23 cellular contexts compared by ENCODE assay signal in genomic region chr7:50607524-50608125, GRCh38. TPM values are rescaled to one million over a fixed set of nuclear protein-coding genes. Genes with fewer than 3 reads are reported as not detected.
A peak's percentile ranks its signal among the peaks of the same experiment; 100 is the strongest.
DNase-seq lines count a peak whose midpoint lies in the region; ATAC-seq, FAIRE-seq and TF ChIP-seq lines count a peak whose summit lies in the region.
"Had no signal": no experiment of that assay in that cellular context is flagged by ENCODE, and none has a peak within 500 bp of the region (broad histone marks: within the 10 kb centered on the region; RNA-seq: fewer than 3 reads in every experiment).

No MANE protein-coding gene starts in this region.

- peaks cover 38% of the 10 kb centered on the region for H3K36me3 ChIP-seq in IMR-90 (ENCODE audit: control insufficient read depth, insufficient read depth, low read length)
- H3K36me3 ChIP-seq in astrocyte (ENCODE audit: insufficient read depth, low read length): peaks cover 50% of the 10 kb centered on the region

- FAIRE-seq in astrocyte (lab: Jason Lieb, UNC): no peak
- FAIRE-seq: H54 had no signal

- peaks cover 5% of the 10 kb centered on the region; the same call in 1 of the 2 replicates for H3K9me1 ChIP-seq in IMR-90 (ENCODE audit: insufficient read depth, low read length)

- H3K4me3 ChIP-seq in IMR-90 (ENCODE audit: insufficient read depth, low read depth, low read length): no peak overlapping the region
- H3K4me3 ChIP-seq in astrocyte (ENCODE audit: insufficient read depth, low read depth, low read length): no peak overlapping the region
- H3K4me3 ChIP-seq: body of pancreas, left ventricle myocardium inferior, right atrium auricular region, tibial nerve had no signal

- H2AK5ac ChIP-seq in IMR-90 (ENCODE audit: low read depth, low read length): no peak overlapping the region

- no peak overlapping the region for H3K56ac ChIP-seq in IMR-90 (ENCODE audit: extremely low read depth, insufficient read depth, low read length)

- H2BK20ac ChIP-seq in IMR-90 (ENCODE audit: low read depth, low read length): no peak overlapping the region

- H3K9me3 ChIP-seq in IMR-90 (ENCODE audit: control insufficient read depth, insufficient read depth, low read length) (no peaks in the 10 kb centered on the region), astrocyte (ENCODE audit: insufficient read depth, low read depth, low read length) (no peaks in the 10 kb centered on the region)
- H3K9me3 ChIP-seq: body of pancreas, left ventricle myocardium inferior, right atrium auricular region, tibial nerve had no signal

- no peaks in the 10 kb centered on the region for H3K79me1 ChIP-seq in IMR-90 (ENCODE audit: low read depth in 1 of 2, low read length in 2 of 2)

- no peak for ATAC-seq in activated CD8-positive, alpha-beta T cell treated with anti-CD3 and anti-CD28 coated beads, Interleukin-2, amount 10 ng/mL, durations not matched to agents 7 days and 5 days
- no peak for ATAC-seq in activated CD8-positive, alpha-beta T cell treated with anti-CD3 and anti-CD28 coated beads for 36 hours
- ATAC-seq in IMR-90 (ENCODE audit: low read depth): no peak
- ATAC-seq: body of pancreas; stimulated activated memory B cell treated with anti-CD40 and anti-IgM and Interleukin-4, amounts not matched to agents 10 μg/mL and 1 μg/mL and 100 μg/mL, for 72 hours had no signal

- H2BK15ac ChIP-seq in IMR-90 (ENCODE audit: low read depth, low read length): no peak overlapping the region

- H4K91ac ChIP-seq in IMR-90 (ENCODE audit: insufficient read depth, low read depth, low read length): no peak overlapping the region

- intact Hi-C loops in activated CD8-positive, alpha-beta T cell treated with anti-CD3 and anti-CD28 coated beads for 36 hours (cut with micrococcal nuclease): no loop called here
- intact Hi-C loops in IMR-90 (cut with micrococcal nuclease) (loop anchor here (10.0 kb wide), 1 partner anchor 457 kb away; no protein-coding TSS in a partner anchor), head of caudate nucleus (cut with DNase I) (no loop called here)

- no peak for TF ChIP-seq RAD21 in IMR-90 (IDR thresholded peaks at IDR 0.05; ENCODE audit: low read length)

- no TSS peak for BruUV-seq in IMR-90 (replicated peaks; lab: Mats Ljungman, UMichigan)

- no peak overlapping the region for H3K4me3 Mint-ChIP-seq in activated CD8-positive, alpha-beta T cell treated with anti-CD3 and anti-CD28 coated beads, Interleukin-2, amount 10 ng/mL, durations not matched to agents 7 days and 5 days
- no peak overlapping the region for H3K4me3 Mint-ChIP-seq in activated CD8-positive, alpha-beta T cell treated with anti-CD3 and anti-CD28 coated beads for 36 hours
- H3K4me3 Mint-ChIP-seq in astrocyte (ENCODE audit: unreplicated experiment): no peak overlapping the region
- H3K4me3 Mint-ChIP-seq in neural crest cell: no peak overlapping the region
- H3K4me3 Mint-ChIP-seq: stimulated activated memory B cell treated with anti-CD40 and anti-IgM and Interleukin-4, amounts not matched to agents 10 μg/mL and 1 μg/mL and 100 μg/mL, for 72 hours had no signal

- H3K27ac Mint-ChIP-seq in activated CD8-positive, alpha-beta T cell treated with anti-CD3 and anti-CD28 coated beads, Interleukin-2, amount 10 ng/mL, durations not matched to agents 7 days and 5 days: peak overlapping the region; percentile 27
- no peak overlapping the region for H3K27ac Mint-ChIP-seq in activated CD8-positive, alpha-beta T cell treated with anti-CD3 and anti-CD28 coated beads for 36 hours
- H3K27ac Mint-ChIP-seq in astrocyte (ENCODE audit: unreplicated experiment) (peak overlapping the region; percentile 17), neural crest cell (ENCODE audit: unreplicated experiment) (peak overlapping the region; percentile 5)
- H3K27ac Mint-ChIP-seq: stimulated activated memory B cell treated with anti-CD40 and anti-IgM and Interleukin-4, amounts not matched to agents 10 μg/mL and 1 μg/mL and 100 μg/mL, for 72 hours had no signal

- no peak for TF ChIP-seq POLR2A in IMR-90 (IDR thresholded peaks at IDR 0.05; ENCODE audit: low read depth, low read length)

- H4K5ac ChIP-seq in IMR-90 (ENCODE audit: low read depth, low read length): no peak overlapping the region

- 97% methylated on average over 4 of the region's 6 CpGs; no CpG with 5 or more reads in 1 of the 2 experiments for WGBS in IMR-90 (ENCODE audit: extremely low coverage in 2 of 2, insufficient read length in 1 of 2), 2 experiments

- in situ Hi-C loops in IMR-90 (cut with MboI; ENCODE audit: low sequenced_read_pairs): no loop called here

- no peak overlapping the region for H4K8ac ChIP-seq in IMR-90 (ENCODE audit: low read depth in 2 of 2, low read length in 2 of 2)

- CTCF ChIA-PET in activated CD8-positive, alpha-beta T cell treated with anti-CD3 and anti-CD28 coated beads, Interleukin-2, amount 10 ng/mL, durations not matched to agents 7 days and 5 days (lab: Charles Lee): interaction anchor here (0.8 to 5.8 kb wide), 6 partner anchors 11 to 139 kb away, joined by 3 to 37 read pairs (median 5); no protein-coding TSS in a partner anchor
- CTCF ChIA-PET in activated CD8-positive, alpha-beta T cell treated with anti-CD3 and anti-CD28 coated beads for 36 hours (lab: Charles Lee): interaction anchor here (1.4 to 2.4 kb wide), 5 partner anchors 11 to 139 kb away, joined by 3 to 12 read pairs (median 7); no protein-coding TSS in a partner anchor
- CTCF ChIA-PET in IMR-90 (lab: Yijun Ruan, JAX): interaction anchor here (0.6 kb wide), 1 partner anchor 34 kb away, joined by 3 read pairs; no protein-coding TSS in a partner anchor

- no peaks in the 10 kb centered on the region for H3K27me3 ChIP-seq in IMR-90 (ENCODE audit: control insufficient read depth, insufficient read depth, low read length)
- no peaks in the 10 kb centered on the region for H3K27me3 ChIP-seq in astrocyte (ENCODE audit: insufficient read depth, low read length)
- H3K27me3 ChIP-seq: body of pancreas, right atrium auricular region, tibial nerve had no signal

- H3K79me2 ChIP-seq in astrocyte (ENCODE audit: insufficient read depth, low read length): peaks cover under 1% of the 10 kb centered on the region

- no peak overlapping the region for H3K14ac ChIP-seq in IMR-90 (replicated peaks; ENCODE audit: low read depth, low read length)

- no peak overlapping the region for H3K27ac ChIP-seq in IMR-90 (ENCODE audit: insufficient read depth, low read length)
- H3K27ac ChIP-seq in astrocyte (ENCODE audit: low read depth, low read length): no peak overlapping the region
- H3K27ac ChIP-seq: body of pancreas, left ventricle myocardium inferior, right atrium auricular region, tibial nerve had no signal

- H4K20me1 ChIP-seq in IMR-90 (ENCODE audit: insufficient read depth, low read length): no peaks in the 10 kb centered on the region
- H4K20me1 ChIP-seq in astrocyte (ENCODE audit: insufficient read depth, low read length): peaks cover 38% of the 10 kb centered on the region

- no peak overlapping the region for H3K4me2 ChIP-seq in IMR-90 (ENCODE audit: low read depth, low read length)
- H3K4me2 ChIP-seq in astrocyte (ENCODE audit: low read length): no peak overlapping the region

- H2BK120ac ChIP-seq in IMR-90 (ENCODE audit: low read depth, low read length): no peak overlapping the region

- H3K36me3 Mint-ChIP-seq in activated CD8-positive, alpha-beta T cell treated with anti-CD3 and anti-CD28 coated beads, Interleukin-2, amount 10 ng/mL, durations not matched to agents 7 days and 5 days (ENCODE audit: low read depth): peaks cover 12% of the 10 kb centered on the region
- no peaks in the 10 kb centered on the region for H3K36me3 Mint-ChIP-seq in activated CD8-positive, alpha-beta T cell treated with anti-CD3 and anti-CD28 coated beads for 36 hours (ENCODE audit: low read depth)
- H3K36me3 Mint-ChIP-seq in astrocyte (ENCODE audit: low read depth, unreplicated experiment): peaks cover 35% of the 10 kb centered on the region
- H3K36me3 Mint-ChIP-seq in neural crest cell (ENCODE audit: low read depth): peaks cover 17% of the 10 kb centered on the region
- H3K36me3 Mint-ChIP-seq: stimulated activated memory B cell treated with anti-CD40 and anti-IgM and Interleukin-4, amounts not matched to agents 10 μg/mL and 1 μg/mL and 100 μg/mL, for 72 hours had no signal

- no peak overlapping the region for H2AFZ ChIP-seq in IMR-90 (replicated peaks; ENCODE audit: low read length, poor library complexity)
- no peak overlapping the region for H2AFZ ChIP-seq in astrocyte (ENCODE audit: low read depth, low read length)

- no peaks in the 10 kb centered on the region for H3K9me3 Mint-ChIP-seq in activated CD8-positive, alpha-beta T cell treated with anti-CD3 and anti-CD28 coated beads, Interleukin-2, amount 10 ng/mL, durations not matched to agents 7 days and 5 days (ENCODE audit: insufficient read depth)
- peaks cover 5% of the 10 kb centered on the region for H3K9me3 Mint-ChIP-seq in activated CD8-positive, alpha-beta T cell treated with anti-CD3 and anti-CD28 coated beads for 36 hours
- no peaks in the 10 kb centered on the region for H3K9me3 Mint-ChIP-seq in astrocyte (ENCODE audit: unreplicated experiment)
- H3K9me3 Mint-ChIP-seq in neural crest cell: no peaks in the 10 kb centered on the region

- H3K27me3 Mint-ChIP-seq in activated CD8-positive, alpha-beta T cell treated with anti-CD3 and anti-CD28 coated beads, Interleukin-2, amount 10 ng/mL, durations not matched to agents 7 days and 5 days (ENCODE audit: low read depth): peaks cover 6% of the 10 kb centered on the region
- H3K27me3 Mint-ChIP-seq in activated CD8-positive, alpha-beta T cell treated with anti-CD3 and anti-CD28 coated beads for 36 hours: no peaks in the 10 kb centered on the region
- H3K27me3 Mint-ChIP-seq in astrocyte (ENCODE audit: low read depth, unreplicated experiment) (no peaks in the 10 kb centered on the region), neural crest cell (ENCODE audit: low read depth) (no peaks in the 10 kb centered on the region)

- no peak overlapping the region for H2AK9ac ChIP-seq in IMR-90 (replicated peaks; ENCODE audit: low read depth, low read length, poor library complexity)

- H3K4ac ChIP-seq in IMR-90 (ENCODE audit: low read depth, low read length): no peak overlapping the region

- no peak overlapping the region for H3K18ac ChIP-seq in IMR-90 (ENCODE audit: low read depth, low read length)

- POLR2A ChIA-PET in activated CD8-positive, alpha-beta T cell treated with anti-CD3 and anti-CD28 coated beads, Interleukin-2, amount 10 ng/mL, durations not matched to agents 7 days and 5 days (lab: Charles Lee): no interaction called here
- POLR2A ChIA-PET in activated CD8-positive, alpha-beta T cell treated with anti-CD3 and anti-CD28 coated beads for 36 hours (lab: Charles Lee): no interaction called here
- POLR2A ChIA-PET in IMR-90 (lab: Charles Lee; ENCODE audit: unreplicated experiment): no interaction called here

- DNase-seq in activated CD8-positive, alpha-beta T cell treated with anti-CD3 and anti-CD28 coated beads, Interleukin-2, amount 10 ng/mL, durations not matched to agents 7 days and 5 days: no peak
- DNase-seq in activated CD8-positive, alpha-beta T cell treated with anti-CD3 and anti-CD28 coated beads for 36 hours: no peak
- DNase-seq in IMR-90 (peak; percentile 18), astrocyte (ENCODE audit: low read depth) (no peak), neural crest cell (ENCODE audit: low read depth, low spot score) (no peak), superior temporal gyrus (ENCODE audit: extremely low spot score) (no peak), NCI-H2171 (lab: John Stamatoyannopoulos, UW) (no peak), head of caudate nucleus (no peak)
- DNase-seq: ACHN; activated CD4-positive, CD25-positive, alpha-beta regulatory T cell; activated naive CD4-positive, alpha-beta T cell treated with anti-CD3 and anti-CD28 coated beads, Interleukin-2, amount 50 U/mL, for 16 hours; body of pancreas; left ventricle myocardium inferior; NCI-H187 treated with DMSO at 0.1 percent for 48 hours; NCI-H510A treated with DMSO at 0.1 percent for 48 hours; SIG-M5; stimulated activated CD4-positive, alpha-beta T cell treated with anti-CD3 and anti-CD28 coated beads, Interleukin-15, amount 100 ng/mL, for 24 hours had no signal

- H3K4me1 ChIP-seq in IMR-90 (ENCODE audit: control insufficient read depth, insufficient read depth, low read length) (no peaks in the 10 kb centered on the region), astrocyte (ENCODE audit: insufficient read depth, low read length) (peaks cover 13% of the 10 kb centered on the region)
- H3K4me1 ChIP-seq: body of pancreas, right atrium auricular region, tibial nerve had no signal

- dilution Hi-C loops in IMR-90 (cut with HindIII; ENCODE audit: low sequenced_read_pairs, unreplicated experiment): no loop called here

- H3K9ac ChIP-seq in IMR-90 (ENCODE audit: low read depth, low read length) (no peak overlapping the region), astrocyte (ENCODE audit: low read length) (no peak overlapping the region)

- H3K23ac ChIP-seq in IMR-90 (ENCODE audit: low read depth, low read length): no peak overlapping the region

- H3K4me1 Mint-ChIP-seq in activated CD8-positive, alpha-beta T cell treated with anti-CD3 and anti-CD28 coated beads, Interleukin-2, amount 10 ng/mL, durations not matched to agents 7 days and 5 days (ENCODE audit: low read depth): peaks cover 38% of the 10 kb centered on the region
- peaks cover 32% of the 10 kb centered on the region for H3K4me1 Mint-ChIP-seq in activated CD8-positive, alpha-beta T cell treated with anti-CD3 and anti-CD28 coated beads for 36 hours (ENCODE audit: low read depth)
- H3K4me1 Mint-ChIP-seq in astrocyte (ENCODE audit: low read depth, unreplicated experiment): peaks cover 10% of the 10 kb centered on the region
- no peaks in the 10 kb centered on the region for H3K4me1 Mint-ChIP-seq in neural crest cell

- no peak for TF ChIP-seq CTCF in activated CD8-positive, alpha-beta T cell treated with anti-CD3 and anti-CD28 coated beads for 36 hours (IDR thresholded peaks at IDR 0.05)
- TF ChIP-seq CTCF in IMR-90 (conservative IDR thresholded peaks at IDR 0.05; ENCODE audit: low read depth, low read length) (no peak), astrocyte (IDR thresholded peaks at IDR 0.05; ENCODE audit: insufficient read depth, low read depth, low read length) (no peak), neural crest cell (conservative IDR thresholded peaks at IDR 0.05) (no peak)

- no peak overlapping the region for H2BK5ac ChIP-seq in IMR-90 (ENCODE audit: low read depth, low read length, poor library complexity, severe bottlenecking)

RNA-seq across cellular contexts. Expression of gene DDC, which starts 42.4 kb away (rescaled TPM):
- total RNA-seq in activated CD8-positive, alpha-beta T cell treated with anti-CD3 and anti-CD28 coated beads, Interleukin-2, amount 10 ng/mL, durations not matched to agents 7 days and 5 days: not detected
- total RNA-seq in activated CD8-positive, alpha-beta T cell treated with anti-CD3 and anti-CD28 coated beads for 36 hours: 1 to 10 TPM in 1 of 2 experiments, under 1 TPM in 1; 0.36 to 1.2 TPM
- not detected in 2 replicates for total RNA-seq in IMR-90 (2012; rRNA removed)
- polyA plus RNA-seq in IMR-90 (2012; rRNA removed): not detected in 2 replicates
- not detected in 2 replicates for polyA plus RNA-seq in IMR-90 (2012; cell fraction: cytosol; rRNA removed)
- not detected in 2 replicates for polyA plus RNA-seq in IMR-90 (2012; cell fraction: nucleus; rRNA removed; ENCODE audit: low replicate concordance)
- total RNA-seq in astrocyte: not detected in 2 replicates
- total RNA-seq in neural crest cell: 0.57 and 1.0 TPM in 2 replicates
- total RNA-seq: left ventricle myocardium inferior; OCI-LY7; right atrium auricular region; T-helper 2 cell treated with Interferon-gamma antibody and Interleukin-4, amounts not matched to agents 100 ng/mL and 5 ng/mL, for 36 hours had no signal
